Comparison of ENCODE assay signal across 8 cellular contexts in the genomic region with DNA sequence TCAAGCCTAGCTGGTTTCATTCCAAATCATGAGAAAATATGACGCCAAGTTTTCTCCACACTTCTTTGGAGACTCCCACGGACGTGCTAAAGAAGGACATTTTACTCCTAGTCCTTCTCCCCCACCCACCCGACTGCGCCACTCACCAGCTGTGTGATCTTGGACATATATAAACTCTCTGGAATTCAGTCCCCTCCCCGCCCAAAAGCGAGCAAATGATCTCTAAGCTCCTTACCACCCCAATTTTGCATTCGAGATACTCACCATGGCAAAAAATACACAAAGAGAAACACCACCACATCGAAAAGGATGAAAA. TPM values are rescaled to one million over a fixed set of nuclear protein-coding genes. Genes with fewer than 3 reads are reported as not detected.
DNase-seq lines count a peak whose midpoint lies in the region; ATAC-seq and TF ChIP-seq lines count a peak whose summit lies in the region.

No MANE protein-coding gene starts in this region.

- TF ChIP-seq CTCF in 22Rv1 (IDR thresholded peaks at IDR 0.05) (no peak), progenitor cell of endocrine pancreas (IDR thresholded peaks at IDR 0.05; ENCODE audit: unreplicated experiment) (no peak)

- peak; percentile 8 for ATAC-seq in GM19351 (IDR thresholded peaks at IDR 0.05; ENCODE audit: unreplicated experiment)
- peak; percentile 30 for ATAC-seq in HG03439 (IDR thresholded peaks at IDR 0.05; ENCODE audit: unreplicated experiment)
- ATAC-seq in Right ventricle myocardium inferior = peak; percentile 61

- H3K9me3 Mint-ChIP-seq in activated T-helper 2 cell treated with anti-CD3 and anti-CD28 coated beads, Interferon-gamma antibody, Interleukin-2, Interleukin-4, amounts not matched to agents 10 μg/mL and 5 μg/mL and 100 μg/mL, durations not matched to agents 14 hours and 24 hours and 36 hours = no peaks in the 10 kb centered on the region
- peaks cover 3% of the 10 kb centered on the region for H3K9me3 Mint-ChIP-seq in progenitor cell of endocrine pancreas (ENCODE audit: low read depth)

- H3K4me1 Mint-ChIP-seq in activated T-helper 2 cell treated with anti-CD3 and anti-CD28 coated beads, Interferon-gamma antibody, Interleukin-2, Interleukin-4, amounts not matched to agents 10 μg/mL and 5 μg/mL and 100 μg/mL, durations not matched to agents 14 hours and 24 hours and 36 hours (ENCODE audit: low read depth) = peaks cover 34% of the 10 kb centered on the region
- H3K4me1 Mint-ChIP-seq in progenitor cell of endocrine pancreas (ENCODE audit: low read depth) = peaks cover 17% of the 10 kb centered on the region

- peak overlapping the region; percentile 88 for H3K27ac ChIP-seq in 22Rv1

- H3K27me3 Mint-ChIP-seq in activated T-helper 2 cell treated with anti-CD3 and anti-CD28 coated beads, Interferon-gamma antibody, Interleukin-2, Interleukin-4, amounts not matched to agents 10 μg/mL and 5 μg/mL and 100 μg/mL, durations not matched to agents 14 hours and 24 hours and 36 hours (ENCODE audit: low read depth) = peaks cover 3% of the 10 kb centered on the region
- no peaks in the 10 kb centered on the region for H3K27me3 Mint-ChIP-seq in progenitor cell of endocrine pancreas

- no peak for DNase-seq in activated T-helper 2 cell treated with anti-CD3 and anti-CD28 coated beads, Interferon-gamma antibody, Interleukin-2, Interleukin-4, amounts not matched to agents 10 μg/mL and 5 μg/mL and 100 μg/mL, durations not matched to agents 14 hours and 24 hours and 36 hours (ENCODE audit: low spot score)
- DNase-seq in Right ventricle myocardium inferior (ENCODE audit: missing footprints) = peak; percentile 67
- no peak for DNase-seq in progenitor cell of endocrine pancreas (ENCODE audit: low spot score, unreplicated experiment)
- no peak for DNase-seq in G401 (ENCODE audit: low spot score)
- no peak for DNase-seq in KBM-7

- intact Hi-C loops in activated T-helper 2 cell treated with anti-CD3 and anti-CD28 coated beads, Interferon-gamma antibody, Interleukin-2, Interleukin-4, amounts not matched to agents 10 μg/mL and 5 μg/mL and 100 μg/mL, durations not matched to agents 14 hours and 24 hours and 36 hours (cut with micrococcal nuclease) = loop anchor here (1.0 to 10.0 kb wide), 5 partner anchors 62 to 709 kb away; a partner anchor contains a TSS
- intact Hi-C loops in Right ventricle myocardium inferior (cut with DNase I) = no loop called here

- H3K4me3 Mint-ChIP-seq in activated T-helper 2 cell treated with anti-CD3 and anti-CD28 coated beads, Interferon-gamma antibody, Interleukin-2, Interleukin-4, amounts not matched to agents 10 μg/mL and 5 μg/mL and 100 μg/mL, durations not matched to agents 14 hours and 24 hours and 36 hours (ENCODE audit: low read depth) = peak overlapping the region; percentile 92
- H3K4me3 Mint-ChIP-seq in progenitor cell of endocrine pancreas (ENCODE audit: low read depth) = peak overlapping the region; percentile 98

- in situ Hi-C loops in G401 (cut with HindIII; ENCODE audit: low sequenced_read_pairs) (no loop called here), KBM-7 (cut with MboI; ENCODE audit: low pct_unique_long_range_greater_than_20kb, low sequenced_read_pairs) (no loop called here)

- peak overlapping the region; percentile 97 for H3K27ac Mint-ChIP-seq in activated T-helper 2 cell treated with anti-CD3 and anti-CD28 coated beads, Interferon-gamma antibody, Interleukin-2, Interleukin-4, amounts not matched to agents 10 μg/mL and 5 μg/mL and 100 μg/mL, durations not matched to agents 14 hours and 24 hours and 36 hours
- peak overlapping the region; percentile 100 for H3K27ac Mint-ChIP-seq in progenitor cell of endocrine pancreas

- H3K36me3 Mint-ChIP-seq in activated T-helper 2 cell treated with anti-CD3 and anti-CD28 coated beads, Interferon-gamma antibody, Interleukin-2, Interleukin-4, amounts not matched to agents 10 μg/mL and 5 μg/mL and 100 μg/mL, durations not matched to agents 14 hours and 24 hours and 36 hours (ENCODE audit: low read depth) = peaks cover 43% of the 10 kb centered on the region
- H3K36me3 Mint-ChIP-seq in progenitor cell of endocrine pancreas (ENCODE audit: insufficient read depth) = peaks cover 18% of the 10 kb centered on the region

RNA-seq across cellular contexts. Expression of a gene that starts 21.9 kb away (rescaled TPM):
- total RNA-seq in activated T-helper 2 cell treated with anti-CD3 and anti-CD28 coated beads, Interferon-gamma antibody, Interleukin-2, Interleukin-4, amounts not matched to agents 10 μg/mL and 5 μg/mL and 100 μg/mL, durations not matched to agents 14 hours and 24 hours and 36 hours = not detected in 2 replicates
- total RNA-seq in Right ventricle myocardium inferior = not detected
- total RNA-seq in progenitor cell of endocrine pancreas = not detected in 2 replicates
- total RNA-seq in G401 (2014; rRNA removed; shearing (Covaris generic)) = not detected in 2 replicates

Comparison
In these comparisons a context has a peak if more than half of its experiments do, and no peak if none do; other contexts are left out.
1. ATAC-seq: peak in every context shown above with its lines; median percentile 61 in Right ventricle myocardium inferior; 30 in HG03439; 8 in GM19351.